Comparison of ENCODE assay signal across 1 cellular context in the genomic region with DNA sequence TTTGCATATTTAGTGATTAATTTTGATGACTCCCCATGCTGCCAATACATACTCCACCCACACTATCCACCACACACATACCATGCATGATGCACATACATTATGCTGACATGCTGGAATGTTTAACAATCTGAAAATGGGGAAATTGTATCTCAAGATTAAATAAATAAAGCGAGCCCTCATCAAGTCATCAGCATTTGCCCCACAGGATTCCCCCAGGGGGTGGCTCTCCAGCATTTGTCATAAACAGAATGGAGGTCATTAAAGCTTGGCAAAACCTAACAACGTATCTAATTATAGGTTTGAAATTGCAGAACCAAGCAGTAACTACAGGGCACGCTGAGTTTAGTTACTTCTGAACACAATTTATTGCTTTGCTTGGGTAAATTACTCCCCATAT.
TF ChIP-seq lines count a peak whose summit lies in the region.

No MANE protein-coding gene starts in this region.

TF ChIP-seq in HEK293, 187 proteins besides CTCF, POLR2A, EP300 and RAD21 (continued from another document):
- TF ChIP-seq ZBTB11 (tag by site-specific recombination; conservative IDR thresholded peaks at IDR 0.05; ENCODE audit: low read depth) (no peak), MZF1 (tag by site-specific recombination; IDR thresholded peaks at IDR 0.05; ENCODE audit: borderline replicate concordance) (no peak), OSR2 (tag by site-specific recombination; IDR thresholded peaks at IDR 0.05) (peak; percentile 71), GLI2 (tag by site-specific recombination; IDR thresholded peaks at IDR 0.05; ENCODE audit: borderline replicate concordance, low read depth) (peak; percentile 36; the same call in 1 of the 2 replicates), ZNF843 (tag by site-specific recombination; IDR thresholded peaks at IDR 0.05) (peak; percentile 90), ZBTB7A (tag by site-specific recombination; IDR thresholded peaks at IDR 0.05; ENCODE audit: low read depth) (no peak), ZNF777 (tag by site-specific recombination; IDR thresholded peaks at IDR 0.05; ENCODE audit: borderline replicate concordance) (no peak), ZNF521 (tag by site-specific recombination; IDR thresholded peaks at IDR 0.05) (no peak), ZNF510 (tag by site-specific recombination; IDR thresholded peaks at IDR 0.05; ENCODE audit: insufficient replicate concordance) (no peak), ZNF610 (tag by site-specific recombination; IDR thresholded peaks at IDR 0.05; ENCODE audit: borderline replicate concordance) (peak; percentile 36; the same call in 1 of the 2 replicates), ZNF677 (tag by site-specific recombination; IDR thresholded peaks at IDR 0.05) (no peak), ZBTB20 (tag by site-specific recombination; IDR thresholded peaks at IDR 0.05) (no peak), WT1 (tag by site-specific recombination; IDR thresholded peaks at IDR 0.05) (0 out of 2 replicates have a peak, but pooled peaks have one; percentile 18), ZNF76 (tag by site-specific recombination; IDR thresholded peaks at IDR 0.05; ENCODE audit: borderline replicate concordance, low read depth) (no peak), ZBTB17 (tag by site-specific recombination; IDR thresholded peaks at IDR 0.05) (0 out of 2 replicates have a peak, but pooled peaks have one; percentile 42), ZXDB (tag by site-specific recombination; IDR thresholded peaks at IDR 0.05) (no peak), ZNF10 (tag by site-specific recombination; IDR thresholded peaks at IDR 0.05) (no peak), ZNF169 (tag by site-specific recombination; IDR thresholded peaks at IDR 0.05) (no peak), ZNF670 (tag by site-specific recombination; IDR thresholded peaks at IDR 0.05; ENCODE audit: low read depth) (no peak), ZNF629 (tag by site-specific recombination; IDR thresholded peaks at IDR 0.05) (0 out of 2 replicates have a peak, but pooled peaks have one; percentile 21), ZBTB21 (tag by site-specific recombination; IDR thresholded peaks at IDR 0.05) (peak; percentile 43; the same call in 1 of the 2 replicates), ZNF133 (tag by site-specific recombination; IDR thresholded peaks at IDR 0.05) (no peak), ZNF214 (tag by site-specific recombination; IDR thresholded peaks at IDR 0.05; ENCODE audit: borderline replicate concordance) (no peak), ZNF24 (tag by site-specific recombination; IDR thresholded peaks at IDR 0.05) (peak; percentile 70; the same call in 1 of the 2 replicates), ZNF26 (tag by site-specific recombination; IDR thresholded peaks at IDR 0.05) (no peak), ZNF785 (tag by site-specific recombination; IDR thresholded peaks at IDR 0.05) (no peak), ZNF596 (tag by site-specific recombination; IDR thresholded peaks at IDR 0.05) (peak; percentile 68), ZNF148 (tag by site-specific recombination; IDR thresholded peaks at IDR 0.05; ENCODE audit: borderline replicate concordance) (no peak), PRDM6 (tag by site-specific recombination; IDR thresholded peaks at IDR 0.05) (peak; percentile 88), ZNF155 (tag by site-specific recombination; IDR thresholded peaks at IDR 0.05) (no peak), ZEB2 (tag by site-specific recombination; IDR thresholded peaks at IDR 0.05) (peak; percentile 69), ZNF433 (tag by site-specific recombination; IDR thresholded peaks at IDR 0.05; ENCODE audit: low read depth) (no peak)
- TF ChIP-seq, protein P1, sequence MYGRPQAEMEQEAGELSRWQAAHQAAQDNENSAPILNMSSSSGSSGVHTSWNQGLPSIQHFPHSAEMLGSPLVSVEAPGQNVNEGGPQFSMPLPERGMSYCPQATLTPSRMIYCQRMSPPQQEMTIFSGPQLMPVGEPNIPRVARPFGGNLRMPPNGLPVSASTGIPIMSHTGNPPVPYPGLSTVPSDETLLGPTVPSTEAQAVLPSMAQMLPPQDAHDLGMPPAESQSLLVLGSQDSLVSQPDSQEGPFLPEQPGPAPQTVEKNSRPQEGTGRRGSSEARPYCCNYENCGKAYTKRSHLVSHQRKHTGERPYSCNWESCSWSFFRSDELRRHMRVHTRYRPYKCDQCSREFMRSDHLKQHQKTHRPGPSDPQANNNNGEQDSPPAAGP (tag by site-specific recombination; IDR thresholded peaks at IDR 0.05), result no peak
- TF ChIP-seq, protein P2, sequence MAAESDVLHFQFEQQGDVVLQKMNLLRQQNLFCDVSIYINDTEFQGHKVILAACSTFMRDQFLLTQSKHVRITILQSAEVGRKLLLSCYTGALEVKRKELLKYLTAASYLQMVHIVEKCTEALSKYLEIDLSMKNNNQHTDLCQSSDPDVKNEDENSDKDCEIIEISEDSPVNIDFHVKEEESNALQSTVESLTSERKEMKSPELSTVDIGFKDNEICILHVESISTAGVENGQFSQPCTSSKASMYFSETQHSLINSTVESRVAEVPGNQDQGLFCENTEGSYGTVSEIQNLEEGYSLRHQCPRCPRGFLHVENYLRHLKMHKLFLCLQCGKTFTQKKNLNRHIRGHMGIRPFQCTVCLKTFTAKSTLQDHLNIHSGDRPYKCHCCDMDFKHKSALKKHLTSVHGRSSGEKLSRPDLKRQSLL (tag by site-specific recombination; IDR thresholded peaks at IDR 0.05), result no peak
- TF ChIP-seq, protein P3, sequence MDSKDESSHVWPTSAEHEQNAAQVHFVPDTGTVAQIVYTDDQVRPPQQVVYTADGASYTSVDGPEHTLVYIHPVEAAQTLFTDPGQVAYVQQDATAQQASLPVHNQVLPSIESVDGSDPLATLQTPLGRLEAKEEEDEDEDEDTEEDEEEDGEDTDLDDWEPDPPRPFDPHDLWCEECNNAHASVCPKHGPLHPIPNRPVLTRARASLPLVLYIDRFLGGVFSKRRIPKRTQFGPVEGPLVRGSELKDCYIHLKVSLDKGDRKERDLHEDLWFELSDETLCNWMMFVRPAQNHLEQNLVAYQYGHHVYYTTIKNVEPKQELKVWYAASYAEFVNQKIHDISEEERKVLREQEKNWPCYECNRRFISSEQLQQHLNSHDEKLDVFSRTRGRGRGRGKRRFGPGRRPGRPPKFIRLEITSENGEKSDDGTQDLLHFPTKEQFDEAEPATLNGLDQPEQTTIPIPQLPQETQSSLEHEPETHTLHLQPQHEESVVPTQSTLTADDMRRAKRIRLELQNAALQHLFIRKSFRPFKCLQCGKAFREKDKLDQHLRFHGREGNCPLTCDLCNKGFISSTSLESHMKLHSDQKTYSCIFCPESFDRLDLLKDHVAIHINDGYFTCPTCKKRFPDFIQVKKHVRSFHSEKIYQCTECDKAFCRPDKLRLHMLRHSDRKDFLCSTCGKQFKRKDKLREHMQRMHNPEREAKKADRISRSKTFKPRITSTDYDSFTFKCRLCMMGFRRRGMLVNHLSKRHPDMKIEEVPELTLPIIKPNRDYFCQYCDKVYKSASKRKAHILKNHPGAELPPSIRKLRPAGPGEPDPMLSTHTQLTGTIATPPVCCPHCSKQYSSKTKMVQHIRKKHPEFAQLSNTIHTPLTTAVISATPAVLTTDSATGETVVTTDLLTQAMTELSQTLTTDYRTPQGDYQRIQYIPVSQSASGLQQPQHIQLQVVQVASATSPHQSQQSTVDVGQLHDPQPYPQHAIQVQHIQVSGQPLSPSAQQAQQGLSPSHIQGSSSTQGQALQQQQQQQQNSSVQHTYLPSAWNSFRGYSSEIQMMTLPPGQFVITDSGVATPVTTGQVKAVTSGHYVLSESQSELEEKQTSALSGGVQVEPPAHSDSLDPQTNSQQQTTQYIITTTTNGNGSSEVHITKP (tag by site-specific recombination; IDR thresholded peaks at IDR 0.05), result peak; percentile 62
- TF ChIP-seq, protein P4, sequence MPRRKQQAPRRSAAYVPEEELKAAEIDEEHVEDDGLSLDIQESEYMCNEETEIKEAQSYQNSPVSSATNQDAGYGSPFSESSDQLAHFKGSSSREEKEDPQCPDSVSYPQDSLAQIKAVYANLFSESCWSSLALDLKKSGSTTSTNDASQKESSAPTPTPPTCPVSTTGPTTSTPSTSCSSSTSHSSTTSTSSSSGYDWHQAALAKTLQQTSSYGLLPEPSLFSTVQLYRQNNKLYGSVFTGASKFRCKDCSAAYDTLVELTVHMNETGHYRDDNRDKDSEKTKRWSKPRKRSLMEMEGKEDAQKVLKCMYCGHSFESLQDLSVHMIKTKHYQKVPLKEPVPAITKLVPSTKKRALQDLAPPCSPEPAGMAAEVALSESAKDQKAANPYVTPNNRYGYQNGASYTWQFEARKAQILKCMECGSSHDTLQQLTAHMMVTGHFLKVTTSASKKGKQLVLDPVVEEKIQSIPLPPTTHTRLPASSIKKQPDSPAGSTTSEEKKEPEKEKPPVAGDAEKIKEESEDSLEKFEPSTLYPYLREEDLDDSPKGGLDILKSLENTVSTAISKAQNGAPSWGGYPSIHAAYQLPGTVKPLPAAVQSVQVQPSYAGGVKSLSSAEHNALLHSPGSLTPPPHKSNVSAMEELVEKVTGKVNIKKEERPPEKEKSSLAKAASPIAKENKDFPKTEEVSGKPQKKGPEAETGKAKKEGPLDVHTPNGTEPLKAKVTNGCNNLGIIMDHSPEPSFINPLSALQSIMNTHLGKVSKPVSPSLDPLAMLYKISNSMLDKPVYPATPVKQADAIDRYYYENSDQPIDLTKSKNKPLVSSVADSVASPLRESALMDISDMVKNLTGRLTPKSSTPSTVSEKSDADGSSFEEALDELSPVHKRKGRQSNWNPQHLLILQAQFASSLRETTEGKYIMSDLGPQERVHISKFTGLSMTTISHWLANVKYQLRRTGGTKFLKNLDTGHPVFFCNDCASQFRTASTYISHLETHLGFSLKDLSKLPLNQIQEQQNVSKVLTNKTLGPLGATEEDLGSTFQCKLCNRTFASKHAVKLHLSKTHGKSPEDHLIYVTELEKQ (tag by site-specific recombination; IDR thresholded peaks at IDR 0.05; ENCODE audit: borderline replicate concordance), result no peak
- TF ChIP-seq, protein P5, sequence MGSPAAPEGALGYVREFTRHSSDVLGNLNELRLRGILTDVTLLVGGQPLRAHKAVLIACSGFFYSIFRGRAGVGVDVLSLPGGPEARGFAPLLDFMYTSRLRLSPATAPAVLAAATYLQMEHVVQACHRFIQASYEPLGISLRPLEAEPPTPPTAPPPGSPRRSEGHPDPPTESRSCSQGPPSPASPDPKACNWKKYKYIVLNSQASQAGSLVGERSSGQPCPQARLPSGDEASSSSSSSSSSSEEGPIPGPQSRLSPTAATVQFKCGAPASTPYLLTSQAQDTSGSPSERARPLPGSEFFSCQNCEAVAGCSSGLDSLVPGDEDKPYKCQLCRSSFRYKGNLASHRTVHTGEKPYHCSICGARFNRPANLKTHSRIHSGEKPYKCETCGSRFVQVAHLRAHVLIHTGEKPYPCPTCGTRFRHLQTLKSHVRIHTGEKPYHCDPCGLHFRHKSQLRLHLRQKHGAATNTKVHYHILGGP (tag by site-specific recombination; IDR thresholded peaks at IDR 0.05), result no peak
